In genomic region chr2:21972580-21972979, GRCh38 we compare ENCODE assay signal across 2 cellular contexts.
TF ChIP-seq lines count a peak whose summit lies in the region.

No MANE protein-coding gene starts in this region.

TF ChIP-seq in SK-N-SH, 30 proteins besides CTCF, POLR2A, EP300 and RAD21:
- no peak for TF ChIP-seq IRF3 (IDR thresholded peaks at IDR 0.05; ENCODE audit: low read depth, low read length)
- TF ChIP-seq, protein P1, sequence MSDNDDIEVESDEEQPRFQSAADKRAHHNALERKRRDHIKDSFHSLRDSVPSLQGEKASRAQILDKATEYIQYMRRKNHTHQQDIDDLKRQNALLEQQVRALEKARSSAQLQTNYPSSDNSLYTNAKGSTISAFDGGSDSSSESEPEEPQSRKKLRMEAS (IDR thresholded peaks at IDR 0.05; ENCODE audit: low read depth) = no peak
- TF ChIP-seq SIN3A (IDR thresholded peaks at IDR 0.05; ENCODE audit: borderline replicate concordance, low read depth, low read length) = no peak
- no peak for TF ChIP-seq RXRA (IDR thresholded peaks at IDR 0.05; ENCODE audit: borderline replicate concordance, low read depth)
- TF ChIP-seq, protein P2, sequence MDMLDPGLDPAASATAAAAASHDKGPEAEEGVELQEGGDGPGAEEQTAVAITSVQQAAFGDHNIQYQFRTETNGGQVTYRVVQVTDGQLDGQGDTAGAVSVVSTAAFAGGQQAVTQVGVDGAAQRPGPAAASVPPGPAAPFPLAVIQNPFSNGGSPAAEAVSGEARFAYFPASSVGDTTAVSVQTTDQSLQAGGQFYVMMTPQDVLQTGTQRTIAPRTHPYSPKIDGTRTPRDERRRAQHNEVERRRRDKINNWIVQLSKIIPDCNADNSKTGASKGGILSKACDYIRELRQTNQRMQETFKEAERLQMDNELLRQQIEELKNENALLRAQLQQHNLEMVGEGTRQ (IDR thresholded peaks at IDR 0.05; ENCODE audit: borderline replicate concordance, low read depth, low read length) = no peak
- TF ChIP-seq MXI1 (IDR thresholded peaks at IDR 0.05; ENCODE audit: low read depth, low read length) = no peak
- TF ChIP-seq GATA2 (CRISPR knock-in tag; IDR thresholded peaks at IDR 0.05) = no peak
- no peak for TF ChIP-seq TAF1 (IDR thresholded peaks at IDR 0.05; ENCODE audit: borderline replicate concordance, low read depth, low read length)
- TF ChIP-seq MEF2A (IDR thresholded peaks at IDR 0.05; ENCODE audit: borderline replicate concordance, low read depth) = no peak
- TF ChIP-seq JUND (IDR thresholded peaks at IDR 0.05) = no peak
- no peak for TF ChIP-seq CHD2 (IDR thresholded peaks at IDR 0.05; ENCODE audit: low read length, partially characterized antibody)
- no peak for TF ChIP-seq TEAD4 (IDR thresholded peaks at IDR 0.05; ENCODE audit: borderline replicate concordance, insufficient read depth)
- TF ChIP-seq POLR2AphosphoS5 (IDR thresholded peaks at IDR 0.05; ENCODE audit: low read depth, low read length) = no peak

TF ChIP-seq in SK-N-SH treated with all-trans-retinoic acid at 6 μM for 48 hours, 23 proteins besides CTCF, POLR2A, EP300 and RAD21 (continued from another document):
- TF ChIP-seq, protein P3, sequence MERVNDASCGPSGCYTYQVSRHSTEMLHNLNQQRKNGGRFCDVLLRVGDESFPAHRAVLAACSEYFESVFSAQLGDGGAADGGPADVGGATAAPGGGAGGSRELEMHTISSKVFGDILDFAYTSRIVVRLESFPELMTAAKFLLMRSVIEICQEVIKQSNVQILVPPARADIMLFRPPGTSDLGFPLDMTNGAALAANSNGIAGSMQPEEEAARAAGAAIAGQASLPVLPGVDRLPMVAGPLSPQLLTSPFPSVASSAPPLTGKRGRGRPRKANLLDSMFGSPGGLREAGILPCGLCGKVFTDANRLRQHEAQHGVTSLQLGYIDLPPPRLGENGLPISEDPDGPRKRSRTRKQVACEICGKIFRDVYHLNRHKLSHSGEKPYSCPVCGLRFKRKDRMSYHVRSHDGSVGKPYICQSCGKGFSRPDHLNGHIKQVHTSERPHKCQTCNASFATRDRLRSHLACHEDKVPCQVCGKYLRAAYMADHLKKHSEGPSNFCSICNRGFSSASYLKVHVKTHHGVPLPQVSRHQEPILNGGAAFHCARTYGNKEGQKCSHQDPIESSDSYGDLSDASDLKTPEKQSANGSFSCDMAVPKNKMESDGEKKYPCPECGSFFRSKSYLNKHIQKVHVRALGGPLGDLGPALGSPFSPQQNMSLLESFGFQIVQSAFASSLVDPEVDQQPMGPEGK (CRISPR knock-in tag; IDR thresholded peaks at IDR 0.05; ENCODE audit: borderline replicate concordance) = no peak
- no peak for TF ChIP-seq SNAI2 (CRISPR knock-in tag; IDR thresholded peaks at IDR 0.05)
- no peak for TF ChIP-seq ZNF70 (CRISPR knock-in tag; IDR thresholded peaks at IDR 0.05)
- TF ChIP-seq OSR1 (CRISPR knock-in tag; IDR thresholded peaks at IDR 0.05) = no peak
- no peak for TF ChIP-seq ARNTL (CRISPR knock-in tag; IDR thresholded peaks at IDR 0.05; ENCODE audit: borderline replicate concordance, low read depth)
- no peak for TF ChIP-seq ZFP30 (CRISPR knock-in tag; IDR thresholded peaks at IDR 0.05)
- no peak for TF ChIP-seq ISL1 (CRISPR knock-in tag; IDR thresholded peaks at IDR 0.05)
- TF ChIP-seq GLIS3 (CRISPR knock-in tag; IDR thresholded peaks at IDR 0.05) = no peak
- TF ChIP-seq ZNF565 (CRISPR knock-in tag; conservative IDR thresholded peaks at IDR 0.05; ENCODE audit: low read depth) = no peak
- TF ChIP-seq, protein P4, sequence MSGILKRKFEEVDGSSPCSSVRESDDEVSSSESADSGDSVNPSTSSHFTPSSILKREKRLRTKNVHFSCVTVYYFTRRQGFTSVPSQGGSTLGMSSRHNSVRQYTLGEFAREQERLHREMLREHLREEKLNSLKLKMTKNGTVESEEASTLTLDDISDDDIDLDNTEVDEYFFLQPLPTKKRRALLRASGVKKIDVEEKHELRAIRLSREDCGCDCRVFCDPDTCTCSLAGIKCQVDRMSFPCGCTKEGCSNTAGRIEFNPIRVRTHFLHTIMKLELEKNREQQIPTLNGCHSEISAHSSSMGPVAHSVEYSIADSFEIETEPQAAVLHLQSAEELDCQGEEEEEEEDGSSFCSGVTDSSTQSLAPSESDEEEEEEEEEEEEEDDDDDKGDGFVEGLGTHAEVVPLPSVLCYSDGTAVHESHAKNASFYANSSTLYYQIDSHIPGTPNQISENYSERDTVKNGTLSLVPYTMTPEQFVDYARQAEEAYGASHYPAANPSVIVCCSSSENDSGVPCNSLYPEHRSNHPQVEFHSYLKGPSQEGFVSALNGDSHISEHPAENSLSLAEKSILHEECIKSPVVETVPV (CRISPR knock-in tag; IDR thresholded peaks at IDR 0.05) = no peak
- no peak for TF ChIP-seq RARB (CRISPR knock-in tag; IDR thresholded peaks at IDR 0.05)
- TF ChIP-seq ESRRG (CRISPR knock-in tag; IDR thresholded peaks at IDR 0.05) = no peak
- TF ChIP-seq BACH2 (CRISPR knock-in tag; IDR thresholded peaks at IDR 0.05; ENCODE audit: borderline replicate concordance) = no peak
- no peak for TF ChIP-seq PPARA (CRISPR knock-in tag; IDR thresholded peaks at IDR 0.05; ENCODE audit: borderline replicate concordance)
- TF ChIP-seq, protein P5, sequence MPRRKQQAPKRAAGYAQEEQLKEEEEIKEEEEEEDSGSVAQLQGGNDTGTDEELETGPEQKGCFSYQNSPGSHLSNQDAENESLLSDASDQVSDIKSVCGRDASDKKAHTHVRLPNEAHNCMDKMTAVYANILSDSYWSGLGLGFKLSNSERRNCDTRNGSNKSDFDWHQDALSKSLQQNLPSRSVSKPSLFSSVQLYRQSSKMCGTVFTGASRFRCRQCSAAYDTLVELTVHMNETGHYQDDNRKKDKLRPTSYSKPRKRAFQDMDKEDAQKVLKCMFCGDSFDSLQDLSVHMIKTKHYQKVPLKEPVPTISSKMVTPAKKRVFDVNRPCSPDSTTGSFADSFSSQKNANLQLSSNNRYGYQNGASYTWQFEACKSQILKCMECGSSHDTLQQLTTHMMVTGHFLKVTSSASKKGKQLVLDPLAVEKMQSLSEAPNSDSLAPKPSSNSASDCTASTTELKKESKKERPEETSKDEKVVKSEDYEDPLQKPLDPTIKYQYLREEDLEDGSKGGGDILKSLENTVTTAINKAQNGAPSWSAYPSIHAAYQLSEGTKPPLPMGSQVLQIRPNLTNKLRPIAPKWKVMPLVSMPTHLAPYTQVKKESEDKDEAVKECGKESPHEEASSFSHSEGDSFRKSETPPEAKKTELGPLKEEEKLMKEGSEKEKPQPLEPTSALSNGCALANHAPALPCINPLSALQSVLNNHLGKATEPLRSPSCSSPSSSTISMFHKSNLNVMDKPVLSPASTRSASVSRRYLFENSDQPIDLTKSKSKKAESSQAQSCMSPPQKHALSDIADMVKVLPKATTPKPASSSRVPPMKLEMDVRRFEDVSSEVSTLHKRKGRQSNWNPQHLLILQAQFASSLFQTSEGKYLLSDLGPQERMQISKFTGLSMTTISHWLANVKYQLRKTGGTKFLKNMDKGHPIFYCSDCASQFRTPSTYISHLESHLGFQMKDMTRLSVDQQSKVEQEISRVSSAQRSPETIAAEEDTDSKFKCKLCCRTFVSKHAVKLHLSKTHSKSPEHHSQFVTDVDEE (CRISPR knock-in tag; IDR thresholded peaks at IDR 0.05) = no peak
